In the genomic region with DNA sequence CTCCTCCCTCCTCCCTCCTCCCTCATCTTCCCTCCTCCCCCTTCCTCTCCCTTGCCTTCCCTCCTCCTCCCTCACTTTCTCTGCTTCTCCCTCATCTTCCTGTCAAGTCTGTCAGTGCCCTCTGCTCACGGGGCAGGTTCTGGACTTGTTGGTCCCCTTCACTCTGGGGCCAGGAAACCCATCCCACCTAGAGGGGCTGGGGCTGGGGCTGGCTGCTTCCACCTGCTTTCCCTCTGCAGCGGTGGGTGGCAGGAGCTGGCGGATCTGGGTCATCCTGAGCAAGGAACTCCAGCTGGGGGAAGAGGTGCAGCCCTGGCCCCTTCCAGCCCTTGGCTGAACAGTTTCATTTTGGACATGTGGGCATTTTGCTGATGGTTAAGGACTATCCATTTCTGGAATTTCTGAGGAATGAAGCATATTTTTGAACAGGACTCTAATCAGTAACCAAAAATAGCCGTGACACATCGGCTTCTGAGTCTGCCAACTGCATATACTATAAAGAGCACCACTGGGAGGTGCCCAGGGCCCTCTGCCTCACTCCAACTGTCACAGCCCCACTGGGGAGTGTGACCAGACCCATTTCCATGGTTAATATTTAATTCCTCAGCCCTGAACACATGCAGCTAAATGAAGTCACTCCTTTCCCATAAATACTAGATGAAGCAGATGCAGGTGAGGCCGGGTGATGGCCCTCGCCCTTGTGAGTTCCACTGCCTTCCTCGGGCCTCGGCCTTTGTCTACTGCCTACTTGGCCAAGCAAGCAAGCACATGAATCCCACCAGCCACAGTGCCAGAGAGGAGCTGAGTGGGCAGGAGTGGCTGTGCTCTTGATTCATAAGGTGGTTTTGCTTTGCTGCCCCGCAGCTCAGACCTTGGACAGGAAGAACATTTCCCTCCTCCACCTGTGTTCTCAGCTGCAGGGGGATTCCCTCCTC, we compare ENCODE assay signal across 1 cellular context.
TF ChIP-seq lines count a peak whose summit lies in the region.

No MANE protein-coding gene starts in this region.

TF ChIP-seq in IMR-90, 13 proteins besides CTCF, POLR2A, EP300 and RAD21 (continued from another document):
- TF ChIP-seq SMC3 (IDR thresholded peaks at IDR 0.05; ENCODE audit: low read depth, low read length) = no peak
- TF ChIP-seq MAFK (IDR thresholded peaks at IDR 0.05; ENCODE audit: low read depth, low read length) = peak; percentile 47
- TF ChIP-seq MXI1 (IDR thresholded peaks at IDR 0.05; ENCODE audit: borderline replicate concordance, low read depth, low read length) = no peak
- no peak for TF ChIP-seq USF2 (IDR thresholded peaks at IDR 0.05; ENCODE audit: low read depth, low read length)
- TF ChIP-seq, protein P1, sequence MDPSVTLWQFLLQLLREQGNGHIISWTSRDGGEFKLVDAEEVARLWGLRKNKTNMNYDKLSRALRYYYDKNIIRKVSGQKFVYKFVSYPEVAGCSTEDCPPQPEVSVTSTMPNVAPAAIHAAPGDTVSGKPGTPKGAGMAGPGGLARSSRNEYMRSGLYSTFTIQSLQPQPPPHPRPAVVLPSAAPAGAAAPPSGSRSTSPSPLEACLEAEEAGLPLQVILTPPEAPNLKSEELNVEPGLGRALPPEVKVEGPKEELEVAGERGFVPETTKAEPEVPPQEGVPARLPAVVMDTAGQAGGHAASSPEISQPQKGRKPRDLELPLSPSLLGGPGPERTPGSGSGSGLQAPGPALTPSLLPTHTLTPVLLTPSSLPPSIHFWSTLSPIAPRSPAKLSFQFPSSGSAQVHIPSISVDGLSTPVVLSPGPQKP (IDR thresholded peaks at IDR 0.05; ENCODE audit: borderline replicate concordance, low read depth, low read length) = no peak
- no peak for TF ChIP-seq CEBPB (IDR thresholded peaks at IDR 0.05; ENCODE audit: low read depth, low read length)
TF ChIP-seq in IMR-90: peak in this region for 2.
